Comparison of ENCODE assay signal across 8 cellular contexts in the genomic region with DNA sequence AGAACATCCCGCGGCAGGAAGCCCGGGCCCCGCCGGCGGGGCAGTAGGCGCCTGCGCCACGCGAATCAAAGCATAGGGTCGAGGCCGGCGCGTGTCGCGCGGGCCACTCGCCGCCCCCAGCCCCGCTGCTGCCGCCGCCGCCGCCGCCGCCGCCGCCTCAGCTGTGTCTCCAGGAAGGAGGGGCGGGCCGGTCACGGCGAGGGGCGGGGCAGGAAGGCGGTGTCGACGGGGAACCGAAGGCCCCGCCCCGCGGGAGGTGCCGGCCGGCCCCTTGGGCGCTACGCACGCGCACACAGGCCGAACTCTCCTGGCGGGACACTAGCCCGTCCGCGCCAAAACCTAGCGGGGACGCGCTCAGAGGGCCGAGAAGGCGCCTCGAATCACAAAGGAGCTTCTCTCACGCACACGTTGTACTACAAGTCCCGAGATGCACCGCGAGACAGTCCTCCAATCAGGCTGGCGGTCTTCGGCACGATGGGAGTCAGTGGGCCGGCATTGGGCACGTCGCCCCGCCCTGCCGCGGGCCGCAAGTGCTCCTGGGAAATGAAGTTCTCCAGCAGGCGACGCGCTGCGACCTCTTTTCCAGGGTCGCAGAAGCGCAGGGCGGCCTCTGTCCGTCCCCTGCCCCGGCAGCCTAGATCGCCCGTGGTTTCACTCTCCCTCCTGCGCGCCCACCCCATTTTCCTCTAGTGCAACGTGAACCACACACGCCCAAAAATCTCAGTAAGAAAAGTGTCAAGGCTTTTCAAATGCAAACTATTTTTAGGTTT. TPM values are rescaled to one million over a fixed set of nuclear protein-coding genes. Genes with fewer than 3 reads are reported as not detected.
DNase-seq lines count a peak whose midpoint lies in the region; ATAC-seq and TF ChIP-seq lines count a peak whose summit lies in the region.

Gene RALGAPA2, minus strand, starts transcription at position 171 of the 770 bp plus-strand sequence. Its CDS starts 164 bp downstream, at position 7.

- H3K36me3 Mint-ChIP-seq in activated naive CD4-positive, alpha-beta T cell treated with anti-CD3 and anti-CD28 coated beads, Interleukin-2, amount 50 U/mL, for 24 hours = peaks cover 7% of the 10 kb centered on the region

- H3K4me1 ChIP-seq in suprapubic skin = peaks cover 18% of the 10 kb centered on the region

- peak within 1 kb of the TSS; percentile 92 for H3K27ac Mint-ChIP-seq in activated naive CD4-positive, alpha-beta T cell treated with anti-CD3 and anti-CD28 coated beads, Interleukin-2, amount 50 U/mL, for 24 hours

- no peaks in the 10 kb centered on the region for H3K9me3 Mint-ChIP-seq in activated naive CD4-positive, alpha-beta T cell treated with anti-CD3 and anti-CD28 coated beads, Interleukin-2, amount 50 U/mL, for 24 hours

- H3K27me3 ChIP-seq in suprapubic skin = no peaks in the 10 kb centered on the region

- peak within 1 kb of the TSS; percentile 92 for H3K4me3 Mint-ChIP-seq in activated naive CD4-positive, alpha-beta T cell treated with anti-CD3 and anti-CD28 coated beads, Interleukin-2, amount 50 U/mL, for 24 hours

- H3K27me3 Mint-ChIP-seq in activated naive CD4-positive, alpha-beta T cell treated with anti-CD3 and anti-CD28 coated beads, Interleukin-2, amount 50 U/mL, for 24 hours = no peaks in the 10 kb centered on the region

- peak within 1 kb of the TSS; percentile 90 for H3K27ac ChIP-seq in suprapubic skin

- H3K4me1 Mint-ChIP-seq in activated naive CD4-positive, alpha-beta T cell treated with anti-CD3 and anti-CD28 coated beads, Interleukin-2, amount 50 U/mL, for 24 hours = peaks cover 40% of the 10 kb centered on the region

- TF ChIP-seq EP300 in suprapubic skin (IDR thresholded peaks at IDR 0.05) = no peak

- WGBS in suprapubic skin = under 1% methylated on average over 19 of the region's 87 CpGs

- DNase-seq in GM04504 (ENCODE audit: low read depth) (peak; percentile 96), NCI-H1092 (lab: John Stamatoyannopoulos, UW) (peak; percentile 98), globus pallidus (ENCODE audit: low spot score) (peak; percentile 98), nucleus accumbens (lab: John Stamatoyannopoulos, UW) (peak; percentile 85 to 100 (median 96)), suprapubic skin (ENCODE audit: low spot score in 2 of 2) (peak; percentile 98 to 99)

- H3K4me3 ChIP-seq in suprapubic skin = peak within 1 kb of the TSS; percentile 95

- TF ChIP-seq POLR2A in suprapubic skin (IDR thresholded peaks at IDR 0.05) = peak in 1 of 2 donors; percentile 56

- peak in 1 of 2 donors; percentile 13 for TF ChIP-seq CTCF in suprapubic skin (IDR thresholded peaks at IDR 0.05)

- H3K9me3 ChIP-seq in suprapubic skin = no peaks in the 10 kb centered on the region

- no peaks in the 10 kb centered on the region for H3K36me3 ChIP-seq in suprapubic skin

- ATAC-seq in HG02588 (IDR thresholded peaks at IDR 0.05; ENCODE audit: unreplicated experiment) (peak; percentile 95), SK-N-SH treated with all-trans-retinoic acid at 6 μM for 48 hours (peak; percentile 99)

TF ChIP-seq in SK-N-SH treated with all-trans-retinoic acid at 6 μM for 48 hours, 23 proteins besides CTCF, POLR2A, EP300 and RAD21:
- TF ChIP-seq, protein P1, sequence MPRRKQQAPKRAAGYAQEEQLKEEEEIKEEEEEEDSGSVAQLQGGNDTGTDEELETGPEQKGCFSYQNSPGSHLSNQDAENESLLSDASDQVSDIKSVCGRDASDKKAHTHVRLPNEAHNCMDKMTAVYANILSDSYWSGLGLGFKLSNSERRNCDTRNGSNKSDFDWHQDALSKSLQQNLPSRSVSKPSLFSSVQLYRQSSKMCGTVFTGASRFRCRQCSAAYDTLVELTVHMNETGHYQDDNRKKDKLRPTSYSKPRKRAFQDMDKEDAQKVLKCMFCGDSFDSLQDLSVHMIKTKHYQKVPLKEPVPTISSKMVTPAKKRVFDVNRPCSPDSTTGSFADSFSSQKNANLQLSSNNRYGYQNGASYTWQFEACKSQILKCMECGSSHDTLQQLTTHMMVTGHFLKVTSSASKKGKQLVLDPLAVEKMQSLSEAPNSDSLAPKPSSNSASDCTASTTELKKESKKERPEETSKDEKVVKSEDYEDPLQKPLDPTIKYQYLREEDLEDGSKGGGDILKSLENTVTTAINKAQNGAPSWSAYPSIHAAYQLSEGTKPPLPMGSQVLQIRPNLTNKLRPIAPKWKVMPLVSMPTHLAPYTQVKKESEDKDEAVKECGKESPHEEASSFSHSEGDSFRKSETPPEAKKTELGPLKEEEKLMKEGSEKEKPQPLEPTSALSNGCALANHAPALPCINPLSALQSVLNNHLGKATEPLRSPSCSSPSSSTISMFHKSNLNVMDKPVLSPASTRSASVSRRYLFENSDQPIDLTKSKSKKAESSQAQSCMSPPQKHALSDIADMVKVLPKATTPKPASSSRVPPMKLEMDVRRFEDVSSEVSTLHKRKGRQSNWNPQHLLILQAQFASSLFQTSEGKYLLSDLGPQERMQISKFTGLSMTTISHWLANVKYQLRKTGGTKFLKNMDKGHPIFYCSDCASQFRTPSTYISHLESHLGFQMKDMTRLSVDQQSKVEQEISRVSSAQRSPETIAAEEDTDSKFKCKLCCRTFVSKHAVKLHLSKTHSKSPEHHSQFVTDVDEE (CRISPR knock-in tag; IDR thresholded peaks at IDR 0.05) = no peak
- TF ChIP-seq GLIS3 (CRISPR knock-in tag; IDR thresholded peaks at IDR 0.05) = no peak
- no peak for TF ChIP-seq TOX (CRISPR knock-in tag; IDR thresholded peaks at IDR 0.05; ENCODE audit: borderline replicate concordance)
- TF ChIP-seq PPARA (CRISPR knock-in tag; IDR thresholded peaks at IDR 0.05; ENCODE audit: borderline replicate concordance) = no peak
- no peak for TF ChIP-seq ZNF565 (CRISPR knock-in tag; conservative IDR thresholded peaks at IDR 0.05; ENCODE audit: low read depth)
- no peak for TF ChIP-seq ZNF8 (CRISPR knock-in tag; IDR thresholded peaks at IDR 0.05)
- no peak for TF ChIP-seq OSR1 (CRISPR knock-in tag; IDR thresholded peaks at IDR 0.05)
- TF ChIP-seq RARB (CRISPR knock-in tag; IDR thresholded peaks at IDR 0.05) = no peak

RNA-seq across cellular contexts. Expression of gene RALGAPA2, which starts in this region (rescaled TPM):
- total RNA-seq in suprapubic skin = 10 to 100 TPM; 51.9 to 97.8 (median 72.0) TPM

Comparison
In these comparisons a context has a peak if more than half of its experiments do, and no peak if none do; other contexts are left out.
1. Peak in every context shown above with its lines: DNase-seq, ATAC-seq, H3K4me3 ChIP-seq and H3K27ac ChIP-seq.